ENCODE assay signal across 17 cellular contexts in genomic region chr1:24069817-24070216, GRCh38. TPM values are rescaled to one million over a fixed set of nuclear protein-coding genes. Genes with fewer than 3 reads are reported as not detected.
DNase-seq lines count a peak whose midpoint lies in the region; ATAC-seq and TF ChIP-seq lines count a peak whose summit lies in the region.
"Had no signal": no experiment of that assay in that cellular context is flagged by ENCODE, and none has a peak within 500 bp of the region (broad histone marks: within the 10 kb centered on the region; RNA-seq: fewer than 3 reads in every experiment).

No MANE protein-coding gene starts in this region.

- H3K9me3 ChIP-seq in breast epithelium: no peaks in the 10 kb centered on the region
- H3K9me3 ChIP-seq in gastrocnemius medialis: no peaks in the 10 kb centered on the region
- H3K9me3 ChIP-seq: BLaER1 treated with 17β-estradiol and CSF1 and Interleukin-3, amounts not matched to agents 10 nM and 100 nM had no signal

- H3K27ac Mint-ChIP-seq in MCF 10A (ENCODE audit: low read depth, unreplicated experiment): peak overlapping the region; percentile 19
- H3K27ac Mint-ChIP-seq: CD4-positive, CD25-positive, alpha-beta regulatory T cell had no signal

- no peak for TF ChIP-seq CTCF in MCF 10A (IDR thresholded peaks at IDR 0.05; ENCODE audit: unreplicated experiment)
- TF ChIP-seq CTCF in breast epithelium (IDR thresholded peaks at IDR 0.05): no peak
- TF ChIP-seq CTCF in epithelial cell of esophagus (IDR thresholded peaks at IDR 0.05; ENCODE audit: insufficient read depth, low read depth, low read length, missing control alignments): no peak
- TF ChIP-seq CTCF in gastrocnemius medialis (IDR thresholded peaks at IDR 0.05 in 4 of 5, conservative IDR thresholded peaks at IDR 0.05 in 1 of 5): no peak

- H3K36me3 ChIP-seq in breast epithelium (no peaks in the 10 kb centered on the region), gastrocnemius medialis (peaks cover 0 to 33% of the 10 kb centered on the region in 2 donors)
- H3K36me3 ChIP-seq: BLaER1 treated with 17β-estradiol and CSF1 and Interleukin-3, amounts not matched to agents 10 nM and 100 nM had no signal

- no peaks in the 10 kb centered on the region for H3K27me3 Mint-ChIP-seq in MCF 10A (ENCODE audit: insufficient read depth, unreplicated experiment)

- H3K36me3 Mint-ChIP-seq in MCF 10A (ENCODE audit: insufficient read depth, unreplicated experiment): no peaks in the 10 kb centered on the region
- H3K36me3 Mint-ChIP-seq: CD4-positive, CD25-positive, alpha-beta regulatory T cell; IgD-negative memory B cell had no signal

- H3K27ac ChIP-seq in breast epithelium: no peak overlapping the region
- H3K27ac ChIP-seq in gastrocnemius medialis: peak overlapping the region in 3 of 4 donors; percentile 30 to 89 (median 83)
- H3K27ac ChIP-seq: 22Rv1 had no signal

- no TSS peak for BruUV-seq in MCF 10A (replicated peaks; lab: Mats Ljungman, UMichigan)

- H3K4me1 Mint-ChIP-seq in MCF 10A (ENCODE audit: insufficient read depth, unreplicated experiment): peaks cover 5% of the 10 kb centered on the region

- H3K4me1 ChIP-seq in breast epithelium: no peaks in the 10 kb centered on the region
- peaks cover 28 to 43% of the 10 kb centered on the region in 2 donors for H3K4me1 ChIP-seq in gastrocnemius medialis

- DNase-seq in MCF 10A (ENCODE audit: unreplicated experiment) (no peak), breast epithelium (ENCODE audit: low spot score in 2 of 2) (no peak), LHCN-M2 (ENCODE audit: low read depth) (peak; percentile 2), epithelial cell of esophagus (ENCODE audit: low read depth) (peak; percentile 29), gastrocnemius medialis (no peak), NCI-H526 (lab: John Stamatoyannopoulos, UW) (no peak), NCI-H1092 (lab: John Stamatoyannopoulos, UW) (no peak)
- DNase-seq: Calu3; CD4-positive, CD25-positive, alpha-beta regulatory T cell; DMS79 treated with DMSO at 0.1 percent for 48 hours; EL; HCEC 1CT had no signal

- in situ Hi-C loops in gastrocnemius medialis (cut with MboI; ENCODE audit: low sequenced_read_pairs in 4 of 4): loop anchor here in 3 of 4 donors (5.0 to 25.0 kb wide), 4 partner anchors 42 to 317 kb away; partner anchors contain the start of gene MYOM3 (in 2 of the 3)

- H3K27me3 ChIP-seq in breast epithelium: no peaks in the 10 kb centered on the region
- H3K27me3 ChIP-seq in gastrocnemius medialis: no peaks in the 10 kb centered on the region
- H3K27me3 ChIP-seq: BLaER1 treated with 17β-estradiol and CSF1 and Interleukin-3, amounts not matched to agents 10 nM and 100 nM had no signal

- TF ChIP-seq POLR2A in breast epithelium (IDR thresholded peaks at IDR 0.05): no peak
- no peak for TF ChIP-seq POLR2A in gastrocnemius medialis (IDR thresholded peaks at IDR 0.05)

- CTCF ChIA-PET in MCF 10A (lab: Yijun Ruan, JAX): interaction anchor here (0.6 to 2.7 kb wide), 9 partner anchors 9 to 647 kb away, joined by 3 to 37 read pairs (median 5); partner anchors contain the start of gene MYOM3

- no peak overlapping the region for H3K4me3 Mint-ChIP-seq in MCF 10A (ENCODE audit: unreplicated experiment)
- H3K4me3 Mint-ChIP-seq: CD4-positive, CD25-positive, alpha-beta regulatory T cell; IgD-negative memory B cell had no signal

- POLR2A ChIA-PET in MCF 10A (lab: Yijun Ruan, JAX): interaction anchor here (1.4 kb wide), 1 partner anchor 18 kb away, joined by 3 read pairs; no protein-coding TSS in a partner anchor

- H3K9me3 Mint-ChIP-seq in MCF 10A (ENCODE audit: unreplicated experiment): no peaks in the 10 kb centered on the region
- H3K9me3 Mint-ChIP-seq: IgD-negative memory B cell had no signal

- intact Hi-C loops in MCF 10A (cut with micrococcal nuclease): loop anchor here (2.0 kb wide), 2 partner anchors 129 to 565 kb away; no protein-coding TSS in a partner anchor
- intact Hi-C loops in breast epithelium (cut with DNase I; ENCODE audit: low total_unique reads): no loop called here
- intact Hi-C loops in gastrocnemius medialis (cut with DNase I; ENCODE audit: low total_unique reads): no loop called here

- ATAC-seq in gastrocnemius medialis (no peak), HG02571 (IDR thresholded peaks at IDR 0.05; ENCODE audit: unreplicated experiment) (no peak)

- H3K4me3 ChIP-seq in breast epithelium (no peak overlapping the region), epithelial cell of esophagus (ENCODE audit: low read length) (no peak overlapping the region), gastrocnemius medialis (no peak overlapping the region)
- H3K4me3 ChIP-seq: BLaER1 treated with 17β-estradiol and CSF1 and Interleukin-3, amounts not matched to agents 10 nM and 100 nM had no signal

RNA-seq across cellular contexts. Expression of gene MYOM3, which starts 42.1 kb away (rescaled TPM):
- 0.05 and 0.12 TPM in 2 replicates for total RNA-seq in MCF 10A (2022)
- under 1 TPM; 0.32 to 0.98 (median 0.59) TPM for total RNA-seq in breast epithelium
- not detected in 2 replicates for total RNA-seq in LHCN-M2 (2014; rRNA removed)
- polyA plus RNA-seq in LHCN-M2 (2012): 0.02 TPM
- total RNA-seq in gastrocnemius medialis: 100 to 1,000 TPM; 114 to 266 (median 184) TPM
- total RNA-seq: CD4-positive, CD25-positive, alpha-beta regulatory T cell; H4 had no signal
- polyA plus RNA-seq: CD4-positive, CD25-positive, alpha-beta regulatory T cell; IgD-negative memory B cell had no signal

Comparison
In these comparisons a context has a peak if more than half of its experiments do, and no peak if none do; other contexts are left out.
1. DNase-seq: peak in LHCN-M2 (single experiment) and epithelial cell of esophagus (single experiment); none in MCF 10A (single experiment), breast epithelium (0 of 2), gastrocnemius medialis (0 of 2), NCI-H526 (0 of 2) and NCI-H1092 (single experiment).
2. H3K27ac ChIP-seq: peak in gastrocnemius medialis (3 of 4); none in breast epithelium (0 of 2).
3. RNA of gene MYOM3, which starts 42.1 kb away (total RNA-seq): 114 to 266 TPM in gastrocnemius medialis; 0.32 to 0.98 TPM in breast epithelium, 0.05 to 0.12 TPM in MCF 10A and not detected in LHCN-M2; every median in the first group is over 10 times any median in the second.